15 cellular contexts compared by ENCODE assay signal in genomic region chr22:49676783-49677494, GRCh38.
"Had no signal": no experiment of that assay in that cellular context is flagged by ENCODE, and none has a peak within 500 bp of the region (broad histone marks: within the 10 kb centered on the region; RNA-seq: fewer than 3 reads in every experiment).

No MANE protein-coding gene starts in this region.

- H3K9me3 ChIP-seq: tibial nerve had no signal

- H3K4me1 Mint-ChIP-seq: activated CD4-positive, alpha-beta memory T cell treated with anti-CD3 and anti-CD28 coated beads, Interleukin-2, amount 10 ng/mL, durations not matched to agents 7 days and 5 days had no signal

- ATAC-seq: effector memory CD8-positive, alpha-beta T cell; left cardiac atrium; naive thymus-derived CD8-positive, alpha-beta T cell; stimulated activated naive B cell treated with anti-CD40 and anti-IgM and Interleukin-4, amounts not matched to agents 10 μg/mL and 1 μg/mL and 100 μg/mL, for 72 hours; T-helper 17 cell had no signal

- H3K4me1 ChIP-seq: tibial nerve had no signal

- H3K36me3 Mint-ChIP-seq: activated naive CD8-positive, alpha-beta T cell treated with anti-CD3 and anti-CD28 coated beads, Interleukin-2, amount 10 ng/mL, durations not matched to agents 7 days and 5 days; brain; immature natural killer cell; naive thymus-derived CD8-positive, alpha-beta T cell; stimulated activated naive B cell treated with anti-CD40 and anti-IgM and Interleukin-4, amounts not matched to agents 10 μg/mL and 1 μg/mL and 100 μg/mL, for 72 hours had no signal

- H3K27ac Mint-ChIP-seq: activated CD4-positive, alpha-beta memory T cell treated with anti-CD3 and anti-CD28 coated beads, Interleukin-2, amount 10 ng/mL, durations not matched to agents 7 days and 5 days; activated naive CD8-positive, alpha-beta T cell treated with anti-CD3 and anti-CD28 coated beads, Interleukin-2, amount 10 ng/mL, durations not matched to agents 7 days and 5 days; brain; effector memory CD8-positive, alpha-beta T cell; immature natural killer cell; stimulated activated naive B cell treated with anti-CD40 and anti-IgM and Interleukin-4, amounts not matched to agents 10 μg/mL and 1 μg/mL and 100 μg/mL, for 72 hours; T-helper 17 cell had no signal

- H3K27ac ChIP-seq: epithelial cell of prostate, tibial nerve had no signal

- H3K4me3 Mint-ChIP-seq: activated CD4-positive, alpha-beta memory T cell treated with anti-CD3 and anti-CD28 coated beads, Interleukin-2, amount 10 ng/mL, durations not matched to agents 7 days and 5 days; activated naive CD8-positive, alpha-beta T cell treated with anti-CD3 and anti-CD28 coated beads, Interleukin-2, amount 10 ng/mL, durations not matched to agents 7 days and 5 days; brain; effector memory CD8-positive, alpha-beta T cell; immature natural killer cell; naive thymus-derived CD8-positive, alpha-beta T cell; stimulated activated naive B cell treated with anti-CD40 and anti-IgM and Interleukin-4, amounts not matched to agents 10 μg/mL and 1 μg/mL and 100 μg/mL, for 72 hours; T-helper 17 cell had no signal

- H3K9me3 Mint-ChIP-seq: activated CD4-positive, alpha-beta memory T cell treated with anti-CD3 and anti-CD28 coated beads, Interleukin-2, amount 10 ng/mL, durations not matched to agents 7 days and 5 days; activated naive CD8-positive, alpha-beta T cell treated with anti-CD3 and anti-CD28 coated beads, Interleukin-2, amount 10 ng/mL, durations not matched to agents 7 days and 5 days; effector memory CD8-positive, alpha-beta T cell; immature natural killer cell; naive thymus-derived CD8-positive, alpha-beta T cell; stimulated activated naive B cell treated with anti-CD40 and anti-IgM and Interleukin-4, amounts not matched to agents 10 μg/mL and 1 μg/mL and 100 μg/mL, for 72 hours had no signal

- DNase-seq: activated CD4-positive, alpha-beta memory T cell treated with anti-CD3 and anti-CD28 coated beads, Interleukin-2, amount 10 ng/mL, durations not matched to agents 7 days and 5 days; activated CD4-positive, alpha-beta T cell treated with anti-CD3 and anti-CD28 coated beads for 4 hours; activated naive CD4-positive, alpha-beta T cell; activated naive CD8-positive, alpha-beta T cell treated with anti-CD3 and anti-CD28 coated beads, Interleukin-2, amount 10 ng/mL, durations not matched to agents 7 days and 5 days; effector memory CD8-positive, alpha-beta T cell; immature natural killer cell; left cardiac atrium; naive thymus-derived CD8-positive, alpha-beta T cell; stimulated activated CD4-positive, alpha-beta T cell treated with anti-CD3 and anti-CD28 coated beads, Interleukin-12 subunit alpha, Interleukin-12 subunit beta, amount 100 ng/mL, for 4 hours; stimulated activated CD4-positive, alpha-beta T cell treated with anti-CD3 and anti-CD28 coated beads, Interleukin-2, amount 100 ng/mL, for 24 hours; stimulated activated naive B cell treated with anti-CD40 and anti-IgM and Interleukin-4, amounts not matched to agents 10 μg/mL and 1 μg/mL and 100 μg/mL, for 72 hours; T-helper 17 cell had no signal
